7 cellular contexts compared by ENCODE assay signal in genomic region chr1:225834417-225835329, GRCh38. TPM values are rescaled to one million over a fixed set of nuclear protein-coding genes. Genes with fewer than 3 reads are reported as not detected.
DNase-seq lines count a peak whose midpoint lies in the region; ATAC-seq and TF ChIP-seq lines count a peak whose summit lies in the region.
"Had no signal": no experiment of that assay in that cellular context is flagged by ENCODE, and none has a peak within 500 bp of the region (broad histone marks: within the 10 kb centered on the region; RNA-seq: fewer than 3 reads in every experiment).

No MANE protein-coding gene starts in this region.

- H3K4me2 ChIP-seq in osteoblast (ENCODE audit: insufficient read depth, low read length): peak overlapping the region; percentile 24

- H3K9me3 ChIP-seq in ascending aorta (no peaks in the 10 kb centered on the region), osteoblast (ENCODE audit: low read depth, low read length) (no peaks in the 10 kb centered on the region)

- peaks cover 6 to 18% of the 10 kb centered on the region in 2 donors for H3K4me1 ChIP-seq in ascending aorta
- H3K4me1 ChIP-seq in osteoblast (ENCODE audit: insufficient read depth, low read length): peaks cover 9% of the 10 kb centered on the region

- no peak for ATAC-seq in stimulated activated naive CD8-positive, alpha-beta T cell treated with anti-CD3 and anti-CD28 coated beads, Interleukin-15, Interleukin-2, amounts not matched to agents 100 U/mL and 50 U/mL, for 24 hours

- peaks cover 3% of the 10 kb centered on the region for H4K20me1 ChIP-seq in osteoblast (ENCODE audit: insufficient read depth, low read length)

- no peaks in the 10 kb centered on the region for H3K27me3 ChIP-seq in ascending aorta
- H3K27me3 ChIP-seq in osteoblast (ENCODE audit: insufficient read depth, low read length): no peaks in the 10 kb centered on the region

- H3K36me3 ChIP-seq in ascending aorta (peaks cover 24 to 50% of the 10 kb centered on the region in 2 donors), osteoblast (ENCODE audit: insufficient read depth, low read length) (peaks cover 19% of the 10 kb centered on the region)

- peak; percentile 76 for DNase-seq in GM04503 (ENCODE audit: low read depth)
- DNase-seq in ascending aorta (ENCODE audit: low spot score in 2 of 2): peak in 1 of 2 donors; percentile 91
- peak; percentile 95 for DNase-seq in osteoblast (ENCODE audit: insufficient read length, low spot score, missing footprints)
- DNase-seq in stimulated activated naive CD8-positive, alpha-beta T cell treated with anti-CD3 and anti-CD28 coated beads, Interleukin-15, Interleukin-2, amounts not matched to agents 100 U/mL and 50 U/mL, for 24 hours: no peak
- no peak for DNase-seq in GM19240 (ENCODE audit: insufficient read length, low spot score)
- no peak for DNase-seq in 8988T

- no peak for TF ChIP-seq CTCF in ascending aorta (IDR thresholded peaks at IDR 0.05)
- no peak for TF ChIP-seq CTCF in osteoblast (IDR thresholded peaks at IDR 0.05; ENCODE audit: extremely low read depth, low read depth, low read length)

- H2AFZ ChIP-seq in osteoblast (ENCODE audit: low read length): no peak overlapping the region

- intact Hi-C loops in ascending aorta (cut with DNase I): loop anchor here (2.0 kb wide), 1 partner anchor 18 kb away; no protein-coding TSS in a partner anchor

- peak overlapping the region; percentile 68 to 78 for H3K27ac ChIP-seq in ascending aorta
- no peak overlapping the region for H3K27ac ChIP-seq in osteoblast (ENCODE audit: low read depth, low read length)

- no peak overlapping the region for H3K4me3 ChIP-seq in ascending aorta
- no peak overlapping the region for H3K4me3 ChIP-seq in osteoblast (ENCODE audit: insufficient read depth, low read length)
- H3K4me3 ChIP-seq: lung had no signal

- H3K79me2 ChIP-seq in osteoblast (ENCODE audit: insufficient read depth, low read length): no peaks in the 10 kb centered on the region

RNA-seq across cellular contexts. Expression of gene EPHX1, which starts 24.7 kb away (rescaled TPM):
- 127 TPM for total RNA-seq in ascending aorta
- 67.0 and 77.2 TPM in 2 replicates for total RNA-seq in osteoblast

RNA-seq across cellular contexts. Expression of gene TMEM63A, which starts 47.5 kb away (rescaled TPM):
- total RNA-seq in ascending aorta (41.3 TPM), osteoblast (23.2 and 31.5 TPM in 2 replicates)

RNA-seq across cellular contexts. Expression of gene LEFTY1, which starts 54.3 kb away (rescaled TPM):
- not detected for total RNA-seq in ascending aorta
- total RNA-seq in osteoblast: under 0.01 TPM in 1 of 2 replicates, not detected in the other

RNA-seq across cellular contexts. Expression of gene SRP9, which starts 57.0 kb away (rescaled TPM):
- 49.4 TPM for total RNA-seq in ascending aorta
- 174 and 178 TPM in 2 replicates for total RNA-seq in osteoblast

Comparison
In these comparisons a context has a peak if more than half of its experiments do, and no peak if none do; other contexts are left out.
1. DNase-seq: peak in GM04503 (single experiment) and osteoblast (single experiment); none in stimulated activated naive CD8-positive, alpha-beta T cell treated with anti-CD3 and anti-CD28 coated beads, Interleukin-15, Interleukin-2, amounts not matched to agents 100 U/mL and 50 U/mL, for 24 hours (single experiment), GM19240 (single experiment) and 8988T (single experiment).